3 cellular contexts compared by ENCODE assay signal in the genomic region with DNA sequence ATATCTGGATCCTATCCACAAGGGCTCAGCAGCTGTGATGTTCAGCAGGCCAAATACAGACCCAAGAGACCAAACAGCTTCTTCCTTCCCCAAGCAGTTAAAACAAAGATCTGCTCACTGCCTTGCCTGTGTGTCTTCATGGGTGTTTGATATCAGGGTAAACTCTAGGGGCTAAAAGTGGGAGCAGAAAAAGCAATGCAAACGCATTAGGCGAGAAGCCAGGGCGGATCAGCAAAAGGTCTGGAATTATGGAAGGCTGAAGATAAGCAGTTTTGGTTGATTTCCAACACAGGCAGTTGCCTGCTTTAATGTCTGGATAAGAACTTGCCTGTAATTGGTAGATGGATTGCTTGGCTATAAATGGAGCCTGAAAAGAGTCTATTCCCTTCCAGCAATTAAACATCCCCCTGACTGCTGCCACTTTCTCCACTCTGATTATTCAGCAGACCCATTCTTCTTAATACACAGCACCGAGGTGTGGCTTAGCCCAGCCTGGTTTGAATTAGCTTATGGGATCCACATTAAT.
TF ChIP-seq lines count a peak whose summit lies in the region.

No MANE protein-coding gene starts in this region.

TF ChIP-seq in liver, 16 proteins besides CTCF, POLR2A, EP300 and RAD21 (continued from another document):
- TF ChIP-seq TAF1 (conservative IDR thresholded peaks at IDR 0.05) (no peak), NR2F2 (IDR thresholded peaks at IDR 0.05) (peak; percentile 70)
- TF ChIP-seq, protein P1, sequence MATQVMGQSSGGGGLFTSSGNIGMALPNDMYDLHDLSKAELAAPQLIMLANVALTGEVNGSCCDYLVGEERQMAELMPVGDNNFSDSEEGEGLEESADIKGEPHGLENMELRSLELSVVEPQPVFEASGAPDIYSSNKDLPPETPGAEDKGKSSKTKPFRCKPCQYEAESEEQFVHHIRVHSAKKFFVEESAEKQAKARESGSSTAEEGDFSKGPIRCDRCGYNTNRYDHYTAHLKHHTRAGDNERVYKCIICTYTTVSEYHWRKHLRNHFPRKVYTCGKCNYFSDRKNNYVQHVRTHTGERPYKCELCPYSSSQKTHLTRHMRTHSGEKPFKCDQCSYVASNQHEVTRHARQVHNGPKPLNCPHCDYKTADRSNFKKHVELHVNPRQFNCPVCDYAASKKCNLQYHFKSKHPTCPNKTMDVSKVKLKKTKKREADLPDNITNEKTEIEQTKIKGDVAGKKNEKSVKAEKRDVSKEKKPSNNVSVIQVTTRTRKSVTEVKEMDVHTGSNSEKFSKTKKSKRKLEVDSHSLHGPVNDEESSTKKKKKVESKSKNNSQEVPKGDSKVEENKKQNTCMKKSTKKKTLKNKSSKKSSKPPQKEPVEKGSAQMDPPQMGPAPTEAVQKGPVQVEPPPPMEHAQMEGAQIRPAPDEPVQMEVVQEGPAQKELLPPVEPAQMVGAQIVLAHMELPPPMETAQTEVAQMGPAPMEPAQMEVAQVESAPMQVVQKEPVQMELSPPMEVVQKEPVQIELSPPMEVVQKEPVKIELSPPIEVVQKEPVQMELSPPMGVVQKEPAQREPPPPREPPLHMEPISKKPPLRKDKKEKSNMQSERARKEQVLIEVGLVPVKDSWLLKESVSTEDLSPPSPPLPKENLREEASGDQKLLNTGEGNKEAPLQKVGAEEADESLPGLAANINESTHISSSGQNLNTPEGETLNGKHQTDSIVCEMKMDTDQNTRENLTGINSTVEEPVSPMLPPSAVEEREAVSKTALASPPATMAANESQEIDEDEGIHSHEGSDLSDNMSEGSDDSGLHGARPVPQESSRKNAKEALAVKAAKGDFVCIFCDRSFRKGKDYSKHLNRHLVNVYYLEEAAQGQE (IDR thresholded peaks at IDR 0.05), result no peak
- TF ChIP-seq, protein P2, sequence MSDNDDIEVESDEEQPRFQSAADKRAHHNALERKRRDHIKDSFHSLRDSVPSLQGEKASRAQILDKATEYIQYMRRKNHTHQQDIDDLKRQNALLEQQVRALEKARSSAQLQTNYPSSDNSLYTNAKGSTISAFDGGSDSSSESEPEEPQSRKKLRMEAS (IDR thresholded peaks at IDR 0.05), result no peak

TF ChIP-seq in HepG2, 621 proteins besides CTCF, POLR2A, EP300 and RAD21:
- TF ChIP-seq HDAC6 (IDR thresholded peaks at IDR 0.05; ENCODE audit: low read depth, low read length), result no peak
- TF ChIP-seq SP4 (CRISPR knock-in tag; IDR thresholded peaks at IDR 0.05), result no peak
- TF ChIP-seq, protein P3, sequence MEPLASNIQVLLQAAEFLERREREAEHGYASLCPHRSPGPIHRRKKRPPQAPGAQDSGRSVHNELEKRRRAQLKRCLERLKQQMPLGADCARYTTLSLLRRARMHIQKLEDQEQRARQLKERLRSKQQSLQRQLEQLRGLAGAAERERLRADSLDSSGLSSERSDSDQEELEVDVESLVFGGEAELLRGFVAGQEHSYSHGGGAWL (CRISPR knock-in tag; IDR thresholded peaks at IDR 0.05), result no peak
- TF ChIP-seq TOE1 (CRISPR knock-in tag; IDR thresholded peaks at IDR 0.05), result no peak
- no peak for TF ChIP-seq ZNF710 (CRISPR knock-in tag; IDR thresholded peaks at IDR 0.05; ENCODE audit: borderline replicate concordance)
- no peak for TF ChIP-seq HMGA1 (CRISPR knock-in tag; conservative IDR thresholded peaks at IDR 0.05)
TF ChIP-seq in HepG2: peak in this region for 0.

TF ChIP-seq in GM23338, 12 proteins besides CTCF, POLR2A, EP300 and RAD21:
- TF ChIP-seq, protein P1 (IDR thresholded peaks at IDR 0.05; ENCODE audit: unreplicated experiment), result no peak
- TF ChIP-seq EZH2 (IDR thresholded peaks at IDR 0.05; ENCODE audit: low read depth, unreplicated experiment), result no peak
- TF ChIP-seq JUNB (IDR thresholded peaks at IDR 0.05; ENCODE audit: unreplicated experiment), result no peak
- no peak for TF ChIP-seq STAT1 (IDR thresholded peaks at IDR 0.05; ENCODE audit: unreplicated experiment)
- TF ChIP-seq, protein P4, sequence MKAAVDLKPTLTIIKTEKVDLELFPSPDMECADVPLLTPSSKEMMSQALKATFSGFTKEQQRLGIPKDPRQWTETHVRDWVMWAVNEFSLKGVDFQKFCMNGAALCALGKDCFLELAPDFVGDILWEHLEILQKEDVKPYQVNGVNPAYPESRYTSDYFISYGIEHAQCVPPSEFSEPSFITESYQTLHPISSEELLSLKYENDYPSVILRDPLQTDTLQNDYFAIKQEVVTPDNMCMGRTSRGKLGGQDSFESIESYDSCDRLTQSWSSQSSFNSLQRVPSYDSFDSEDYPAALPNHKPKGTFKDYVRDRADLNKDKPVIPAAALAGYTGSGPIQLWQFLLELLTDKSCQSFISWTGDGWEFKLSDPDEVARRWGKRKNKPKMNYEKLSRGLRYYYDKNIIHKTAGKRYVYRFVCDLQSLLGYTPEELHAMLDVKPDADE (IDR thresholded peaks at IDR 0.05), result no peak
- no peak for TF ChIP-seq ZNF114 (CRISPR knock-in tag; IDR thresholded peaks at IDR 0.05)
- no peak for TF ChIP-seq ZNF331 (CRISPR knock-in tag; IDR thresholded peaks at IDR 0.05; ENCODE audit: low read depth)
- TF ChIP-seq EZH2phosphoT487 (IDR thresholded peaks at IDR 0.05; ENCODE audit: unreplicated experiment), result no peak
- TF ChIP-seq POLR2AphosphoS5 (IDR thresholded peaks at IDR 0.05; ENCODE audit: low read depth), result no peak
- no peak for TF ChIP-seq NANOG (IDR thresholded peaks at IDR 0.05; ENCODE audit: borderline replicate concordance)
- no peak for TF ChIP-seq ZNF462 (CRISPR knock-in tag; IDR thresholded peaks at IDR 0.05)
- no peak for TF ChIP-seq CREB1 (CRISPR knock-in tag; IDR thresholded peaks at IDR 0.05; ENCODE audit: low read depth)
